Comparison of ENCODE assay signal across 8 cellular contexts in genomic region chr19:44552324-44552723, GRCh38. TPM values are rescaled to one million over a fixed set of nuclear protein-coding genes. Genes with fewer than 3 reads are reported as not detected.
DNase-seq lines count a peak whose midpoint lies in the region; ATAC-seq lines count a peak whose summit lies in the region.
"Had no signal": no experiment of that assay in that cellular context is flagged by ENCODE, and none has a peak within 500 bp of the region (broad histone marks: within the 10 kb centered on the region; RNA-seq: fewer than 3 reads in every experiment).

No MANE protein-coding gene starts in this region.

- peak; percentile 57 for DNase-seq in ELR (ENCODE audit: low read depth)
- DNase-seq in KBM-7: peak; percentile 90
- DNase-seq in activated CD8-positive, alpha-beta memory T cell treated with anti-CD3 and anti-CD28 coated beads, Interleukin-2, amount 10 ng/mL, durations not matched to agents 7 days and 5 days: peak; percentile 42
- peak in 1 of 2 donors; percentile 18 for DNase-seq in left colon
- DNase-seq in SK-N-DZ (ENCODE audit: low spot score): no peak
- DNase-seq in effector CD4-positive, alpha-beta T cell: no peak

- ATAC-seq in activated CD8-positive, alpha-beta memory T cell treated with anti-CD3 and anti-CD28 coated beads, Interleukin-2, amount 10 ng/mL, durations not matched to agents 7 days and 5 days: no peak
- ATAC-seq in left colon (peak; percentile 55), HG03520 (IDR thresholded peaks at IDR 0.05; ENCODE audit: unreplicated experiment) (no peak)

- no peak overlapping the region for H3K27ac Mint-ChIP-seq in activated CD8-positive, alpha-beta memory T cell treated with anti-CD3 and anti-CD28 coated beads, Interleukin-2, amount 10 ng/mL, durations not matched to agents 7 days and 5 days

- no peak overlapping the region for H3K4me3 Mint-ChIP-seq in activated CD8-positive, alpha-beta memory T cell treated with anti-CD3 and anti-CD28 coated beads, Interleukin-2, amount 10 ng/mL, durations not matched to agents 7 days and 5 days

- peaks cover 11% of the 10 kb centered on the region for H3K9me3 Mint-ChIP-seq in activated CD8-positive, alpha-beta memory T cell treated with anti-CD3 and anti-CD28 coated beads, Interleukin-2, amount 10 ng/mL, durations not matched to agents 7 days and 5 days (ENCODE audit: low read depth)

- H3K4me1 Mint-ChIP-seq in activated CD8-positive, alpha-beta memory T cell treated with anti-CD3 and anti-CD28 coated beads, Interleukin-2, amount 10 ng/mL, durations not matched to agents 7 days and 5 days: no peaks in the 10 kb centered on the region

- H3K27me3 Mint-ChIP-seq in activated CD8-positive, alpha-beta memory T cell treated with anti-CD3 and anti-CD28 coated beads, Interleukin-2, amount 10 ng/mL, durations not matched to agents 7 days and 5 days: no peaks in the 10 kb centered on the region

- in situ Hi-C loops in KBM-7 (cut with MboI; ENCODE audit: low pct_unique_long_range_greater_than_20kb, low sequenced_read_pairs): no loop called here

- CTCF ChIA-PET in activated CD8-positive, alpha-beta memory T cell treated with anti-CD3 and anti-CD28 coated beads, Interleukin-2, amount 10 ng/mL, durations not matched to agents 7 days and 5 days (lab: Charles Lee): interaction anchor here (0.9 kb wide), 1 partner anchor 21 kb away, joined by 3 read pairs; no protein-coding TSS in a partner anchor

- intact Hi-C loops in left colon (cut with DNase I, micrococcal nuclease): no loop called here

- no peaks in the 10 kb centered on the region for H3K36me3 Mint-ChIP-seq in activated CD8-positive, alpha-beta memory T cell treated with anti-CD3 and anti-CD28 coated beads, Interleukin-2, amount 10 ng/mL, durations not matched to agents 7 days and 5 days

RNA-seq across cellular contexts. Expression of gene CEACAM20, which starts 22.8 kb away (rescaled TPM):
- not detected for total RNA-seq in activated CD8-positive, alpha-beta memory T cell treated with anti-CD3 and anti-CD28 coated beads, Interleukin-2, amount 10 ng/mL, durations not matched to agents 7 days and 5 days
- under 1 TPM; 0.15 to 0.42 TPM for total RNA-seq in left colon
- not detected in 2 replicates for polyA plus RNA-seq in SK-N-DZ (2014; cell fraction: cytosol; rRNA removed)
- polyA plus RNA-seq in SK-N-DZ (2014; cell fraction: nucleus; rRNA removed): not detected in 2 replicates
- total RNA-seq: pancreas had no signal
- polyA plus RNA-seq: pancreas had no signal

RNA-seq across cellular contexts. Expression of gene ZNF180, which starts 52.0 kb away (rescaled TPM):
- 10 to 100 TPM in 1 of 2 experiments, 1 to 10 TPM in 1; 9.1 to 12.7 TPM for total RNA-seq in activated CD8-positive, alpha-beta memory T cell treated with anti-CD3 and anti-CD28 coated beads, Interleukin-2, amount 10 ng/mL, durations not matched to agents 7 days and 5 days
- 1 to 10 TPM; 6.1 to 7.5 TPM for total RNA-seq in left colon
- polyA plus RNA-seq in SK-N-DZ (2014; cell fraction: cytosol; rRNA removed): 6.3 and 10.4 TPM in 2 replicates
- polyA plus RNA-seq in SK-N-DZ (2014; cell fraction: nucleus; rRNA removed): 11.9 and 17.7 TPM in 2 replicates

Comparison
In these comparisons a context has a peak if more than half of its experiments do, and no peak if none do; other contexts are left out.
1. DNase-seq: peak in ELR (single experiment), KBM-7 (single experiment) and activated CD8-positive, alpha-beta memory T cell treated with anti-CD3 and anti-CD28 coated beads, Interleukin-2, amount 10 ng/mL, durations not matched to agents 7 days and 5 days (single experiment); none in SK-N-DZ (single experiment) and effector CD4-positive, alpha-beta T cell (single experiment).